In genomic region chr1:95117207-95118018, GRCh38 we compare ENCODE assay signal across 8 cellular contexts. TPM values are rescaled to one million over a fixed set of nuclear protein-coding genes. Genes with fewer than 3 reads are reported as not detected.
DNase-seq lines count a peak whose midpoint lies in the region; ATAC-seq, FAIRE-seq and TF ChIP-seq lines count a peak whose summit lies in the region.

A gene with protein sequence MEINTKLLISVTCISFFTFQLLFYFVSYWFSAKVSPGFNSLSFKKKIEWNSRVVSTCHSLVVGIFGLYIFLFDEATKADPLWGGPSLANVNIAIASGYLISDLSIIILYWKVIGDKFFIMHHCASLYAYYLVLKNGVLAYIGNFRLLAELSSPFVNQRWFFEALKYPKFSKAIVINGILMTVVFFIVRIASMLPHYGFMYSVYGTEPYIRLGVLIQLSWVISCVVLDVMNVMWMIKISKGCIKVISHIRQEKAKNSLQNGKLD (plus strand): TSS chr1:95117355. CDS start chr1:95143902, 26,547 bp downstream.

- peaks cover 47% of the 10 kb centered on the region for H3K27me3 ChIP-seq in BLaER1

- FAIRE-seq in RCC 7860 (lab: Jason Lieb, UNC): no peak

- H3K9me3 ChIP-seq in BLaER1: no peaks in the 10 kb centered on the region

- DNase-seq in RCC 7860 (ENCODE audit: low spot score) (peak; percentile 24), head of caudate nucleus (peak; percentile 5 to 83 (median 62)), omental fat pad (ENCODE audit: low spot score) (no peak)
- peak; percentile 37 for DNase-seq in activated naive CD4-positive, alpha-beta T cell treated with anti-CD3 and anti-CD28 coated beads for 36 hours

- no peaks in the 10 kb centered on the region for H4K20me1 ChIP-seq in BLaER1

- H3K4me1 ChIP-seq in BLaER1: peaks cover 12% of the 10 kb centered on the region

- H3K27me3 Mint-ChIP-seq in activated naive CD4-positive, alpha-beta T cell treated with anti-CD3 and anti-CD28 coated beads for 36 hours (ENCODE audit: low read depth): peaks cover 30% of the 10 kb centered on the region

- H3K4me1 Mint-ChIP-seq in activated naive CD4-positive, alpha-beta T cell treated with anti-CD3 and anti-CD28 coated beads for 36 hours (ENCODE audit: low read depth): peaks cover 3% of the 10 kb centered on the region

- no peaks in the 10 kb centered on the region for H3K36me3 ChIP-seq in BLaER1

- no peaks in the 10 kb centered on the region for H3K9me3 Mint-ChIP-seq in activated naive CD4-positive, alpha-beta T cell treated with anti-CD3 and anti-CD28 coated beads for 36 hours

- H3K27ac Mint-ChIP-seq in activated naive CD4-positive, alpha-beta T cell treated with anti-CD3 and anti-CD28 coated beads for 36 hours: no peak within 1 kb of the TSS

- H3K27ac ChIP-seq in BLaER1: no peak within 1 kb of the TSS

- H3K4me3 Mint-ChIP-seq in activated naive CD4-positive, alpha-beta T cell treated with anti-CD3 and anti-CD28 coated beads for 36 hours: peak within 1 kb of the TSS; percentile 76

- peak within 1 kb of the TSS; percentile 99 for H3K4me2 ChIP-seq in BLaER1

- no peaks in the 10 kb centered on the region for H3K36me3 Mint-ChIP-seq in activated naive CD4-positive, alpha-beta T cell treated with anti-CD3 and anti-CD28 coated beads for 36 hours (ENCODE audit: low read depth)

- TF ChIP-seq CTCF in omental fat pad (IDR thresholded peaks at IDR 0.05): no peak

- peak within 1 kb of the TSS; percentile 63 for H3K9ac ChIP-seq in BLaER1

- intact Hi-C loops in activated naive CD4-positive, alpha-beta T cell treated with anti-CD3 and anti-CD28 coated beads for 36 hours (cut with micrococcal nuclease): loop anchor here (1.0 to 2.0 kb wide), 3 partner anchors 45 to 263 kb away; partner anchors contain the start of genes ALG14 and RWDD3
- intact Hi-C loops in head of caudate nucleus (cut with DNase I): loop anchor here (5.0 kb wide), 1 partner anchor 115 kb away; the partner anchor contains the start of gene RWDD3

- peak within 1 kb of the TSS; percentile 78 for H3K4me3 ChIP-seq in BLaER1

- peak; percentile 70 for ATAC-seq in GM19397 (IDR thresholded peaks at IDR 0.05; ENCODE audit: unreplicated experiment)
- peak; percentile 49 for ATAC-seq in HG03521 (IDR thresholded peaks at IDR 0.05; ENCODE audit: unreplicated experiment)
- peak; percentile 94 for ATAC-seq in omental fat pad (ENCODE audit: low FRiP score)
- ATAC-seq in GM18873 (IDR thresholded peaks at IDR 0.05; ENCODE audit: low FRiP score, unreplicated experiment): no peak

- CTCF ChIA-PET in activated naive CD4-positive, alpha-beta T cell treated with anti-CD3 and anti-CD28 coated beads for 36 hours (lab: Charles Lee): interaction anchor here (1.3 to 2.2 kb wide), 4 partner anchors 11 to 117 kb away, joined by 3 to 8 read pairs (median 4); partner anchors contain the start of genes ALG14 and RWDD3

RNA-seq across cellular contexts. Expression of the gene that starts here (rescaled TPM):
- under 1 TPM; 0.07 to 0.12 TPM for total RNA-seq in activated naive CD4-positive, alpha-beta T cell treated with anti-CD3 and anti-CD28 coated beads for 36 hours
- total RNA-seq in omental fat pad: 10 to 100 TPM in 1 of 4 donors, 1 to 10 TPM in 3; 3.7 to 18.5 (median 6.1) TPM

Comparison
In these comparisons a context has a peak if more than half of its experiments do, and no peak if none do; other contexts are left out.
1. RNA of the gene that starts here (total RNA-seq): 3.7 to 18.5 TPM in omental fat pad; 0.07 to 0.12 TPM in activated naive CD4-positive, alpha-beta T cell treated with anti-CD3 and anti-CD28 coated beads for 36 hours; every median in the first group is over 4 times any median in the second.
2. Peak in DNase-seq in activated naive CD4-positive, alpha-beta T cell treated with anti-CD3 and anti-CD28 coated beads for 36 hours; RNA of the gene not detected or under 1 TPM.